In the genomic region with DNA sequence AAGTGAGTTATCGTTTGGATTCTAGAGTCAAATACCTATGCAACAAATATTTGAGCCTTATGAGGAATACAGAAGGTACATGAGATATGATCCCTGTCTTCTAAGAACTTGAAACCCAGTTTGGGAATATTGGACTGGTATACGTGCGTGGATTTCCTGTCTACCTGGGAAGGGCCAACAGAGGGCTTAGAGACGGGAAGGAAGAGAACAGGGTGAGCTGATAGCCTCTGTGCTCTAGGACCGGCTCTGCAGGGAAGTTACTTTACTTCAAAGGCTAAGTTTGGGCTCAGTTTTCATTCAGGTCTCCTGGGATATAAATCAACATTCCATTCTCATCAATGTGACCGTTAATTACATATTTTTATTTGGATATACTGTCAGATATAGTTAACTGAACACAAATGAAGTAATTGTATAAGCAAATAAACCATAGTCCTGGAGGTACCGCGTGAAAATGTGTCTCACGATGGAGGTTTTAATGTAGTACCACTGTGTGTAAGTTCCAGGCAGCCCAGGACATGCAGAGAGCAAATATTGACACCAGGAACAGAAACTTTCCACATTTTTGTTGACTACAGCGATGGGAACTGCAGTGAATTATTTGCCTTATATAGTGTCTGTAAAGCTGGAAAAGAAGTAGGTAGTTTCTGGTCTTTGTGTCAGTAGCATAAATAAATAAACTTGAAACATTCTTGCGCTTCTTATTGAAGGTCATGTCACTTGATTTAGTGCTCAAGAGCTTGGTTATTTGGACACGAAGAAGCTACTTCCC, we compare ENCODE assay signal across 15 cellular contexts. TPM values are rescaled to one million over a fixed set of nuclear protein-coding genes. Genes with fewer than 3 reads are reported as not detected.
A peak's percentile ranks its signal among the peaks of the same experiment; 100 is the strongest.
DNase-seq lines count a peak whose midpoint lies in the region; ATAC-seq, FAIRE-seq and TF ChIP-seq lines count a peak whose summit lies in the region.
"Had no signal": no experiment of that assay in that cellular context is flagged by ENCODE, and none has a peak within 500 bp of the region (broad histone marks: within the 10 kb centered on the region; RNA-seq: fewer than 3 reads in every experiment).

No MANE protein-coding gene starts in this region.

- H3K4me1 Mint-ChIP-seq in nephron progenitor cell, result peaks cover 60% of the 10 kb centered on the region

- H3K27me3 Mint-ChIP-seq in nephron progenitor cell (ENCODE audit: low read depth, poor library complexity), result peaks cover under 1% of the 10 kb centered on the region
- H3K27me3 Mint-ChIP-seq: activated naive CD4-positive, alpha-beta T cell treated with anti-CD3 and anti-CD28 coated beads, Interleukin-2, amount 50 U/mL, for 24 hours; memory B cell had no signal

- no peaks in the 10 kb centered on the region for H3K79me2 ChIP-seq in fibroblast of lung (ENCODE audit: control insufficient read depth, insufficient read depth, low read length)

- intact Hi-C loops in ascending aorta (cut with DNase I), result no loop called here

- no peak overlapping the region for H3K4me3 Mint-ChIP-seq in nephron progenitor cell
- H3K4me3 Mint-ChIP-seq: activated CD8-positive, alpha-beta T cell treated with anti-CD3 and anti-CD28 coated beads, Interleukin-2, amount 10 ng/mL, durations not matched to agents 7 days and 5 days; activated naive CD4-positive, alpha-beta T cell treated with anti-CD3 and anti-CD28 coated beads, Interleukin-2, amount 50 U/mL, for 24 hours; memory B cell had no signal

- H3K27me3 ChIP-seq in fibroblast of lung (ENCODE audit: control insufficient read depth, insufficient read depth, low read length) (no peaks in the 10 kb centered on the region), ascending aorta (no peaks in the 10 kb centered on the region)
- H3K27me3 ChIP-seq: foreskin keratinocyte, thyroid gland had no signal

- FAIRE-seq in A549 (lab: Jason Lieb, UNC), result no peak
- FAIRE-seq: colon had no signal

- peaks cover 15% of the 10 kb centered on the region for H3K36me3 Mint-ChIP-seq in nephron progenitor cell (ENCODE audit: low read depth)

- 29% methylated on average over 12 of the region's 12 CpGs for whole genome bisulfite sequencing in A549 (ENCODE audit: missing lambda C conversion rate)

- no peak for TF ChIP-seq CTCF in A549 (IDR thresholded peaks at IDR 0.05)
- no peak for TF ChIP-seq CTCF in LNCaP clone FGC (IDR thresholded peaks at IDR 0.05; ENCODE audit: control insufficient read depth, extremely low read depth, insufficient read depth)
- TF ChIP-seq CTCF in fibroblast of lung (conservative IDR thresholded peaks at IDR 0.05 in 1 of 2, IDR thresholded peaks at IDR 0.05 in 1 of 2; ENCODE audit: low read depth in 1 of 2, low read length in 2 of 2), result no peak
- TF ChIP-seq CTCF in nephron progenitor cell (IDR thresholded peaks at IDR 0.05), result no peak
- TF ChIP-seq CTCF in ascending aorta (IDR thresholded peaks at IDR 0.05), result no peak
- TF ChIP-seq CTCF in GM10248 (IDR thresholded peaks at IDR 0.05; ENCODE audit: control extremely low read depth, extremely low read depth, low read depth, missing control alignments), result no peak

- peak; percentile 45 to 69; a peak in 3 of 6 replicates for ATAC-seq in A549
- ATAC-seq in GM18907 (IDR thresholded peaks at IDR 0.05; ENCODE audit: unreplicated experiment), result no peak
- ATAC-seq in GM21367 (IDR thresholded peaks at IDR 0.05; ENCODE audit: unreplicated experiment), result no peak
- ATAC-seq: activated CD8-positive, alpha-beta T cell treated with anti-CD3 and anti-CD28 coated beads, Interleukin-2, amount 10 ng/mL, durations not matched to agents 7 days and 5 days; foreskin keratinocyte had no signal

- H3K27ac ChIP-seq in A549 (0 out of 6 replicates have a peak overlapping the region, but pooled peaks of 1 of the 2 experiments have one; percentile 16), fibroblast of lung (ENCODE audit: insufficient read depth, low read length) (no peak overlapping the region), ascending aorta (no peak overlapping the region)
- H3K27ac ChIP-seq: foreskin keratinocyte, thyroid gland had no signal

- H3K27ac Mint-ChIP-seq in nephron progenitor cell, result peak overlapping the region; percentile 60
- H3K27ac Mint-ChIP-seq: activated CD8-positive, alpha-beta T cell treated with anti-CD3 and anti-CD28 coated beads, Interleukin-2, amount 10 ng/mL, durations not matched to agents 7 days and 5 days; activated naive CD4-positive, alpha-beta T cell treated with anti-CD3 and anti-CD28 coated beads, Interleukin-2, amount 50 U/mL, for 24 hours; memory B cell had no signal

- no peak for TF ChIP-seq POLR2A in A549 (IDR thresholded peaks at IDR 0.05; ENCODE audit: low read length)

- H3K9me3 ChIP-seq in A549, result no peaks in the 10 kb centered on the region
- no peaks in the 10 kb centered on the region for H3K9me3 ChIP-seq in fibroblast of lung (ENCODE audit: control insufficient read depth, insufficient read depth, low read depth, low read length)
- H3K9me3 ChIP-seq in ascending aorta, result no peaks in the 10 kb centered on the region
- H3K9me3 ChIP-seq: thyroid gland had no signal

- CTCF ChIA-PET in A549 (lab: Yijun Ruan, JAX) (interaction anchor here (0.6 to 2.7 kb wide), 5 partner anchors 9 to 1242 kb away, joined by 3 to 17 read pairs (median 4); partner anchors contain the start of gene CHST12), GM10248 (lab: Yijun Ruan, JAX) (interaction anchor here (0.8 to 2.4 kb wide), 4 partner anchors 15 to 298 kb away, joined by 3 to 8 read pairs (median 6); no protein-coding TSS in a partner anchor)

- H3K36me3 ChIP-seq in fibroblast of lung (ENCODE audit: control insufficient read depth, insufficient read depth, low read length) (no peaks in the 10 kb centered on the region), ascending aorta (no peaks in the 10 kb centered on the region)
- H3K36me3 ChIP-seq: thyroid gland had no signal

- H3K4me1 ChIP-seq in A549 (peaks cover 20% of the 10 kb centered on the region), fibroblast of lung (ENCODE audit: control insufficient read depth, extremely low read depth, insufficient read depth, low read length) (peaks cover 4% of the 10 kb centered on the region), ascending aorta (peaks cover 5 to 12% of the 10 kb centered on the region in 2 donors)
- H3K4me1 ChIP-seq: foreskin keratinocyte had no signal

- peak overlapping the region; percentile 35 for H3K4me2 ChIP-seq in A549
- H3K4me2 ChIP-seq in fibroblast of lung (ENCODE audit: extremely low read depth, insufficient read depth, low read length), result peak overlapping the region; percentile 7

- TF ChIP-seq RAD21 in A549 (conservative IDR thresholded peaks at IDR 0.05 in 1 of 2, IDR thresholded peaks at IDR 0.05 in 1 of 2), result no peak

- TF ChIP-seq EP300 in A549 (IDR thresholded peaks at IDR 0.05), result no peak

- no peaks in the 10 kb centered on the region for H3K9me3 Mint-ChIP-seq in nephron progenitor cell
- H3K9me3 Mint-ChIP-seq: activated naive CD4-positive, alpha-beta T cell treated with anti-CD3 and anti-CD28 coated beads, Interleukin-2, amount 50 U/mL, for 24 hours; memory B cell had no signal

- H4K20me1 ChIP-seq in fibroblast of lung (ENCODE audit: control insufficient read depth, extremely low read depth, insufficient read depth, low read length), result no peaks in the 10 kb centered on the region

- no peak overlapping the region for H2AFZ ChIP-seq in fibroblast of lung (ENCODE audit: low read length)

- H3K9ac ChIP-seq in fibroblast of lung (ENCODE audit: insufficient read depth, low read length), result no peak overlapping the region

- DNase-seq in A549 (ENCODE audit: low read depth in 1 of 2, low spot score in 1 of 2), result peak in 1 of 2 experiments; percentile 23
- peak; percentile 84 for DNase-seq in LNCaP clone FGC (ENCODE audit: low read depth)
- DNase-seq in fibroblast of lung (ENCODE audit: low read depth in 2 of 2), result no peak
- no peak for DNase-seq in nephron progenitor cell
- DNase-seq in ascending aorta (ENCODE audit: low spot score in 2 of 2), result no peak
- no peak for DNase-seq in GM10248 (ENCODE audit: extremely low spot score)
- DNase-seq: activated CD8-positive, alpha-beta T cell treated with anti-CD3 and anti-CD28 coated beads, Interleukin-2, amount 10 ng/mL, durations not matched to agents 7 days and 5 days; foreskin keratinocyte; NCI-H2029; thyroid gland had no signal

- H3K4me3 ChIP-seq in A549, result no peak overlapping the region
- peak overlapping the region; percentile 6; the same call in 1 of the 2 replicates for H3K4me3 ChIP-seq in LNCaP clone FGC (ENCODE audit: low read depth, low read length)
- no peak overlapping the region for H3K4me3 ChIP-seq in fibroblast of lung (replicated peaks in 1 of 4; ENCODE audit: control extremely low read depth in 1 of 4, insufficient read depth in 1 of 4, low read depth in 3 of 4, low read length in 4 of 4)
- no peak overlapping the region for H3K4me3 ChIP-seq in ascending aorta
- H3K4me3 ChIP-seq: thyroid gland had no signal

- POLR2A ChIA-PET in A549 (lab: Yijun Ruan, JAX), result no interaction called here
- POLR2A ChIA-PET in GM10248 (lab: Yijun Ruan, JAX), result interaction anchor here (0.7 kb wide), 1 partner anchor 333 kb away, joined by 3 read pairs; no protein-coding TSS in a partner anchor

RNA-seq across cellular contexts. Expression of gene CHST12, which starts 8.6 kb away (rescaled TPM):
- polyA plus RNA-seq in A549 (2011; rRNA removed) (5.6 and 6.2 TPM in 2 replicates), A549 (2017; fragmentation: RNase III; extraction: RNeasy Plus Mini Kit Qiagen cat#74134 plus additional on column Dnase treatment) (9.4 to 12.0 TPM (median 11.3 TPM) in 3 replicates), fibroblast of lung (9.5 and 10.2 TPM in 2 replicates)
- polyA plus RNA-seq in A549 (2012; cell fraction: cytosol; rRNA removed), result 14.8 and 22.4 TPM in 2 replicates
- polyA plus RNA-seq in A549 (2012; cell fraction: nucleus; rRNA removed), result 21.2 and 32.0 TPM in 2 replicates
- polyA minus RNA-seq in A549 (2011; rRNA and poly(A)+ RNA removed), result 2.6 and 3.6 TPM in 2 replicates
- total RNA-seq in fibroblast of lung (1.5 and 3.5 TPM in 2 replicates), ascending aorta (79.4 TPM)
- 13.2 and 17.3 TPM in 2 replicates for polyA plus RNA-seq in fibroblast of lung (2012)
- 6.7 and 10.2 TPM in 2 replicates for polyA minus RNA-seq in fibroblast of lung (ENCODE audit: low replicate concordance)

RNA-seq across cellular contexts. Expression of gene EIF3B, which starts 57.4 kb away (rescaled TPM):
- polyA plus RNA-seq in A549 (2011; rRNA removed) (180 and 219 TPM in 2 replicates), A549 (2017; fragmentation: RNase III; extraction: RNeasy Plus Mini Kit Qiagen cat#74134 plus additional on column Dnase treatment) (206 to 230 TPM (median 207 TPM) in 3 replicates), fibroblast of lung (92.8 and 125 TPM in 2 replicates)
- 152 and 156 TPM in 2 replicates for polyA plus RNA-seq in A549 (2012; cell fraction: cytosol; rRNA removed)
- polyA plus RNA-seq in A549 (2012; cell fraction: nucleus; rRNA removed), result 311 and 370 TPM in 2 replicates
- 140 and 153 TPM in 2 replicates for polyA minus RNA-seq in A549 (2011; rRNA and poly(A)+ RNA removed)
- total RNA-seq in fibroblast of lung (133 and 139 TPM in 2 replicates), ascending aorta (84.9 TPM)
- 146 and 193 TPM in 2 replicates for polyA plus RNA-seq in fibroblast of lung (2012)
- 108 and 127 TPM in 2 replicates for polyA minus RNA-seq in fibroblast of lung (ENCODE audit: low replicate concordance)

Comparison
In these comparisons a context has a peak if more than half of its experiments do, and no peak if none do; other contexts are left out.
1. ATAC-seq: peak in A549 (2 of 2); none in GM18907 (single experiment) and GM21367 (single experiment).
2. RNA of gene CHST12, which starts 8.6 kb away (total RNA-seq): 79.4 TPM in ascending aorta (single experiment); 1.5 to 3.5 TPM in fibroblast of lung; every median in the first group is over 10 times any median in the second.